9 cellular contexts compared by ENCODE assay signal in the genomic region with DNA sequence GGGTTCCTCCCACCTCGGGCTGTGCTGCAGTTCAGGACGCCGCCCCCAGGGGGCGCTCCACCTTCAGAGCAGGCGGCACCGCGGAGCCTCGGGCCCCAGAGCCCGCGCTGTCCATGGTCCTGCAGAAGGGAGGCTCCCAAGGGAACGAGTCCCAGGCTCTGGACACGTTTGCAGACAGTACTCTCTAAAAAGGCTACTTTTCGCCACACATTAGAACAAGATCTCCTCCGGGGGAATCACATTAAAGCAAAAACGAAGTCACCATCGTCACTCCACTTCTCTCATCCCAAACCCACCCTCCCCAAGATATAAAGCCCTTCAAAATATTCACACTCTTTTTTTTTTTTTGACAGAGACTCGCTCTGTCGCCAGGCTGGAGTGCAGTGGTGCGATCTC. TPM values are rescaled to one million over a fixed set of nuclear protein-coding genes. Genes with fewer than 3 reads are reported as not detected.
DNase-seq lines count a peak whose midpoint lies in the region; ATAC-seq and TF ChIP-seq lines count a peak whose summit lies in the region.
"Had no signal": no experiment of that assay in that cellular context is flagged by ENCODE, and none has a peak within 500 bp of the region (broad histone marks: within the 10 kb centered on the region; RNA-seq: fewer than 3 reads in every experiment).

No MANE protein-coding gene starts in this region.

- DNase-seq in NCI-H2196 (lab: John Stamatoyannopoulos, UW; ENCODE audit: unreplicated experiment): peak; percentile 21
- no peak for DNase-seq in NCI-H2196 treated with DMSO at 0.1 percent for 48 hours (lab: John Stamatoyannopoulos, UW; ENCODE audit: unreplicated experiment)
- peak; percentile 54 to 79 for DNase-seq in NCI-H1930 (lab: John Stamatoyannopoulos, UW)
- peak; percentile 91 for DNase-seq in activated CD4-positive, alpha-beta memory T cell treated with anti-CD3 and anti-CD28 coated beads for 36 hours
- DNase-seq in lung (ENCODE audit: low spot score): peak; percentile 86
- DNase-seq in stimulated activated CD8-positive, alpha-beta memory T cell treated with anti-CD3 and anti-CD28 coated beads, Interleukin-12 subunit alpha, Interleukin-12 subunit beta, amount 100 ng/mL, for 4 hours (ENCODE audit: low read depth): peak; percentile 68

- H3K9me3 ChIP-seq in ectodermal cell (ENCODE audit: control insufficient read depth, low read length): no peaks in the 10 kb centered on the region
- H3K9me3 ChIP-seq in lung (ENCODE audit: control insufficient read depth in 2 of 2, insufficient read depth in 1 of 2, low read length in 1 of 2): no peaks in the 10 kb centered on the region

- no peaks in the 10 kb centered on the region for H3K9me3 Mint-ChIP-seq in activated CD4-positive, alpha-beta memory T cell treated with anti-CD3 and anti-CD28 coated beads for 36 hours

- 6 to 10% methylated on average over 19 of the region's 19 CpGs for WGBS in ectodermal cell, 2 experiments
- 4 to 8% methylated on average over 17 to 19 of the region's 19 CpGs for WGBS in lung, 2 donors

- POLR2A ChIA-PET in activated CD4-positive, alpha-beta memory T cell treated with anti-CD3 and anti-CD28 coated beads for 36 hours (lab: Charles Lee): no interaction called here

- no peak overlapping the region for H3K27ac Mint-ChIP-seq in activated CD4-positive, alpha-beta memory T cell treated with anti-CD3 and anti-CD28 coated beads for 36 hours

- H3K36me3 Mint-ChIP-seq in activated CD4-positive, alpha-beta memory T cell treated with anti-CD3 and anti-CD28 coated beads for 36 hours: no peaks in the 10 kb centered on the region

- intact Hi-C loops in activated CD4-positive, alpha-beta memory T cell treated with anti-CD3 and anti-CD28 coated beads for 36 hours (cut with micrococcal nuclease): loop anchor here (1.0 to 5.0 kb wide), 3 partner anchors 17 to 235 kb away; no protein-coding TSS in a partner anchor

- H3K4me3 ChIP-seq in ectodermal cell (ENCODE audit: insufficient read depth, low read depth, low read length): peak overlapping the region; percentile 13
- no peak overlapping the region for H3K4me3 ChIP-seq in lung

- CTCF ChIA-PET in activated CD4-positive, alpha-beta memory T cell treated with anti-CD3 and anti-CD28 coated beads for 36 hours (lab: Charles Lee): interaction anchor here (0.5 to 8.3 kb wide), 39 partner anchors 9 to 248 kb away, joined by 3 to 74 read pairs (median 4); a partner anchor contains a TSS

- H3K27ac ChIP-seq in ectodermal cell (ENCODE audit: insufficient read depth, low read depth, low read length, poor library complexity, severe bottlenecking): no peak overlapping the region
- H3K27ac ChIP-seq in lung (ENCODE audit: low read depth in 1 of 2, low read length in 1 of 2): no peak overlapping the region

- no peak overlapping the region for H3K4me3 Mint-ChIP-seq in activated CD4-positive, alpha-beta memory T cell treated with anti-CD3 and anti-CD28 coated beads for 36 hours

- peaks cover 18% of the 10 kb centered on the region for H3K27me3 Mint-ChIP-seq in activated CD4-positive, alpha-beta memory T cell treated with anti-CD3 and anti-CD28 coated beads for 36 hours

- peak; percentile 91 for TF ChIP-seq CTCF in lung (IDR thresholded peaks at IDR 0.05; ENCODE audit: control extremely low read depth, extremely low read depth)

- H3K4me1 Mint-ChIP-seq in activated CD4-positive, alpha-beta memory T cell treated with anti-CD3 and anti-CD28 coated beads for 36 hours (ENCODE audit: low read depth): peaks cover 18% of the 10 kb centered on the region

- peak; percentile 93 for ATAC-seq in lung (ENCODE audit: insufficient read depth, low FRiP score)
- ATAC-seq in GM18519 (IDR thresholded peaks at IDR 0.05; ENCODE audit: low FRiP score, unreplicated experiment): no peak

- H3K36me3 ChIP-seq in ectodermal cell (ENCODE audit: control insufficient read depth, insufficient read depth, low read length) (no peaks in the 10 kb centered on the region), lung (ENCODE audit: control insufficient read depth in 2 of 2, insufficient read depth in 2 of 2, low read length in 2 of 2) (no peaks in the 10 kb centered on the region)

- H3K4me1 ChIP-seq in ectodermal cell (ENCODE audit: control insufficient read depth, insufficient read depth, low read length) (no peaks in the 10 kb centered on the region), lung (ENCODE audit: control insufficient read depth in 2 of 2, insufficient read depth in 2 of 2, low read length in 2 of 2) (no peaks in the 10 kb centered on the region)

- H3K27me3 ChIP-seq in ectodermal cell (ENCODE audit: control insufficient read depth, insufficient read depth, low read length, poor library complexity, severe bottlenecking) (peaks cover 11% of the 10 kb centered on the region), lung (ENCODE audit: control insufficient read depth, insufficient read depth) (no peaks in the 10 kb centered on the region)

RNA-seq across cellular contexts. Expression of a gene that starts 4.6 kb away (rescaled TPM):
- under 1 TPM; 0.19 to 0.26 TPM for total RNA-seq in activated CD4-positive, alpha-beta memory T cell treated with anti-CD3 and anti-CD28 coated beads for 36 hours
- not detected for polyA plus RNA-seq in ectodermal cell (2013, experiment 1 of 4)
- not detected for polyA plus RNA-seq in ectodermal cell (2013, experiment 2 of 4)
- not detected for polyA plus RNA-seq in ectodermal cell (2013, experiment 3 of 4)
- polyA plus RNA-seq in ectodermal cell (2013, experiment 4 of 4): not detected
- 10 to 100 TPM in 1 of 2 donors, 1 to 10 TPM in 1; 6.8 to 53.1 TPM for total RNA-seq in lung
- polyA plus RNA-seq in lung: 100 to 1,000 TPM in 1 of 2 donors, 1 to 10 TPM in 1; 3.4 to 248 TPM

RNA-seq across cellular contexts. Expression of a gene that starts 31.7 kb away (rescaled TPM):
- not detected for total RNA-seq in activated CD4-positive, alpha-beta memory T cell treated with anti-CD3 and anti-CD28 coated beads for 36 hours
- polyA plus RNA-seq in ectodermal cell (2013, experiment 1 of 4): 1.3 TPM
- 1.5 TPM for polyA plus RNA-seq in ectodermal cell (2013, experiment 2 of 4)
- 2.2 TPM for polyA plus RNA-seq in ectodermal cell (2013, experiment 3 of 4)
- 1.7 TPM for polyA plus RNA-seq in ectodermal cell (2013, experiment 4 of 4)
- under 1 TPM in 1 of 2 donors, not detected in 1; 0.64 TPM for total RNA-seq in lung
- polyA plus RNA-seq in lung: under 1 TPM; 0.08 to 0.31 TPM
- total RNA-seq: temporal lobe had no signal

RNA-seq across cellular contexts. Expression of a gene that starts 34.3 kb away (rescaled TPM):
- total RNA-seq in activated CD4-positive, alpha-beta memory T cell treated with anti-CD3 and anti-CD28 coated beads for 36 hours: under 1 TPM; 0.36 to 0.64 TPM
- 5.5 TPM for polyA plus RNA-seq in ectodermal cell (2013, experiment 1 of 4)
- polyA plus RNA-seq in ectodermal cell (2013, experiment 2 of 4): 7.5 TPM
- polyA plus RNA-seq in ectodermal cell (2013, experiment 3 of 4): 4.2 TPM
- polyA plus RNA-seq in ectodermal cell (2013, experiment 4 of 4): 7.4 TPM
- total RNA-seq in lung: not detected
- polyA plus RNA-seq in lung: not detected
- total RNA-seq: temporal lobe had no signal

RNA-seq across cellular contexts. Expression of a gene that starts 36.2 kb away (rescaled TPM):
- total RNA-seq in activated CD4-positive, alpha-beta memory T cell treated with anti-CD3 and anti-CD28 coated beads for 36 hours: not detected
- not detected for polyA plus RNA-seq in ectodermal cell (2013, experiment 1 of 4)
- polyA plus RNA-seq in ectodermal cell (2013, experiment 2 of 4): not detected
- polyA plus RNA-seq in ectodermal cell (2013, experiment 3 of 4): not detected
- polyA plus RNA-seq in ectodermal cell (2013, experiment 4 of 4): not detected
- total RNA-seq in lung: under 1 TPM; 0.34 to 0.77 TPM
- under 1 TPM; 0.22 to 0.28 TPM for polyA plus RNA-seq in lung

RNA-seq across cellular contexts. Expression of a gene that starts 49.6 kb away (rescaled TPM):
- 100 to 1,000 TPM; 140 to 149 TPM for total RNA-seq in activated CD4-positive, alpha-beta memory T cell treated with anti-CD3 and anti-CD28 coated beads for 36 hours
- not detected for polyA plus RNA-seq in ectodermal cell (2013, experiment 1 of 4)
- polyA plus RNA-seq in ectodermal cell (2013, experiment 2 of 4): not detected
- not detected for polyA plus RNA-seq in ectodermal cell (2013, experiment 3 of 4)
- not detected for polyA plus RNA-seq in ectodermal cell (2013, experiment 4 of 4)
- 10 to 100 TPM; 12.7 to 16.9 TPM for total RNA-seq in lung
- polyA plus RNA-seq in lung: 100 to 1,000 TPM in 1 of 2 donors, 10 to 100 TPM in 1; 12.7 to 328 TPM
- total RNA-seq: temporal lobe had no signal

Comparison
In these comparisons a context has a peak if more than half of its experiments do, and no peak if none do; other contexts are left out.
1. RNA of a gene that starts 4.6 kb away (total RNA-seq): 6.8 to 53.1 TPM in lung; 0.19 to 0.26 TPM in activated CD4-positive, alpha-beta memory T cell treated with anti-CD3 and anti-CD28 coated beads for 36 hours; every median in the first group is over 4 times any median in the second.